In genomic region chr1:85219853-85220610, GRCh38 we compare ENCODE assay signal across 21 cellular contexts.
"Had no signal": no experiment of that assay in that cellular context is flagged by ENCODE, and none has a peak within 500 bp of the region (broad histone marks: within the 10 kb centered on the region; RNA-seq: fewer than 3 reads in every experiment).

No MANE protein-coding gene starts in this region.

- H3K27ac ChIP-seq: breast epithelium, epithelial cell of prostate, left lung, SK-N-MC, tibial artery had no signal

- DNase-seq: activated CD4-positive, alpha-beta T cell treated with anti-CD3 and anti-CD28 coated beads, Interleukin-2, amount 50 U/mL, for 48 hours; activated CD8-positive, alpha-beta memory T cell treated with anti-CD3 and anti-CD28 coated beads, Interleukin-2, amount 50 U/mL, for 48 hours; activated naive CD4-positive, alpha-beta T cell; activated naive CD8-positive, alpha-beta T cell treated with anti-CD3 and anti-CD28 coated beads for 36 hours; activated T-cell treated with anti-CD3 and anti-CD28 coated beads, Interleukin-2, amount 50 U/mL, for 4 hours; cortex of kidney; foreskin fibroblast; kidney glomerular epithelial cell; left lung; nephron progenitor cell; occipital lobe; stimulated activated CD4-positive, alpha-beta T cell treated with anti-CD3 and anti-CD28 coated beads, Interleukin-2, amount 100 ng/mL, for 48 hours; stimulated activated CD8-positive, alpha-beta memory T cell treated with anti-CD3 and anti-CD28 coated beads, Interleukin-4, amount 100 ng/mL, for 48 hours; stimulated activated naive CD4-positive, alpha-beta T cell; T-helper 1 cell; tibial artery had no signal

- H3K4me3 ChIP-seq: breast epithelium, left lung, lung, SK-N-MC, tibial artery had no signal

- H3K27me3 ChIP-seq: breast epithelium, left lung, tibial artery had no signal

- H3K9me3 ChIP-seq: breast epithelium, left lung, tibial artery had no signal

- ATAC-seq: activated T-cell treated with anti-CD3 and anti-CD28 coated beads, Interleukin-2, amount 50 U/mL, for 4 hours; left lung; sciatic nerve had no signal

- H3K36me3 ChIP-seq: breast epithelium, left lung, tibial artery had no signal
